ENCODE assay signal across 14 cellular contexts in genomic region chr1:12472410-12472797, GRCh38.
DNase-seq lines count a peak whose midpoint lies in the region; ATAC-seq and TF ChIP-seq lines count a peak whose summit lies in the region.
"Had no signal": no experiment of that assay in that cellular context is flagged by ENCODE, and none has a peak within 500 bp of the region (broad histone marks: within the 10 kb centered on the region; RNA-seq: fewer than 3 reads in every experiment).

No MANE protein-coding gene starts in this region.

- H3K9me3 Mint-ChIP-seq in IgD-negative memory B cell: no peaks in the 10 kb centered on the region
- H3K9me3 Mint-ChIP-seq in central memory CD8-positive, alpha-beta T cell: no peaks in the 10 kb centered on the region
- H3K9me3 Mint-ChIP-seq: HFFc6 had no signal

- H3K27ac ChIP-seq in BLaER1 (peak overlapping the region; percentile 82), rectal smooth muscle tissue (ENCODE audit: low read depth, low read length) (peak overlapping the region; percentile 91), coronary artery (no peak overlapping the region), GM23248 (no peak overlapping the region)
- H3K27ac ChIP-seq: C4-2B had no signal

- peak overlapping the region; percentile 76 for H3K9ac ChIP-seq in BLaER1
- no peak overlapping the region for H3K9ac ChIP-seq in rectal smooth muscle tissue (ENCODE audit: low read length)
- H3K9ac ChIP-seq in GM23248: no peak overlapping the region

- ATAC-seq in central memory CD8-positive, alpha-beta T cell (replicated peaks; ENCODE audit: extremely low read depth, poor library complexity, severe bottlenecking): no peak
- no peak for ATAC-seq in HG03280 (IDR thresholded peaks at IDR 0.05; ENCODE audit: unreplicated experiment)

- H3K4me3 Mint-ChIP-seq in IgD-negative memory B cell: peak overlapping the region; percentile 61 to 90 (median 76)
- peak overlapping the region; percentile 66 for H3K4me3 Mint-ChIP-seq in central memory CD8-positive, alpha-beta T cell
- H3K4me3 Mint-ChIP-seq: HFFc6 had no signal

- H4K20me1 ChIP-seq in BLaER1: no peaks in the 10 kb centered on the region
- H4K20me1 ChIP-seq in GM23248 (ENCODE audit: insufficient read depth): no peaks in the 10 kb centered on the region

- no peaks in the 10 kb centered on the region for H3K9me2 ChIP-seq in GM23248 (ENCODE audit: insufficient read depth)

- no peak overlapping the region for H2AFZ ChIP-seq in GM23248

- H3K4me3 ChIP-seq in BLaER1: peak overlapping the region; percentile 28
- H3K4me3 ChIP-seq in rectal smooth muscle tissue (ENCODE audit: low read length): no peak overlapping the region
- H3K4me3 ChIP-seq in coronary artery: no peak overlapping the region
- no peak overlapping the region for H3K4me3 ChIP-seq in GM23248

- H3F3A ChIP-seq in GM23248 (ENCODE audit: insufficient read depth): peaks cover 4% of the 10 kb centered on the region; the same call in 1 of the 2 replicates

- peak overlapping the region; percentile 80 to 97 (median 96) for H3K27ac Mint-ChIP-seq in IgD-negative memory B cell
- H3K27ac Mint-ChIP-seq in central memory CD8-positive, alpha-beta T cell (ENCODE audit: low read depth): peak overlapping the region; percentile 90
- H3K27ac Mint-ChIP-seq: HFFc6 had no signal

- H3K4me1 ChIP-seq in BLaER1 (peaks cover 88% of the 10 kb centered on the region), rectal smooth muscle tissue (ENCODE audit: control insufficient read depth, insufficient read depth, low read length) (peaks cover 35% of the 10 kb centered on the region), GM23248 (ENCODE audit: insufficient read depth) (peaks cover 7% of the 10 kb centered on the region)

- TF ChIP-seq CTCF in coronary artery (IDR thresholded peaks at IDR 0.05): no peak

- in situ Hi-C loops in GM23248 (cut with MboI): no loop called here

- H3K9me3 ChIP-seq in BLaER1 (peaks cover 13% of the 10 kb centered on the region; the same call in 1 of the 2 replicates), GM23248 (ENCODE audit: low read depth) (no peaks in the 10 kb centered on the region)

- no peak for DNase-seq in central memory CD8-positive, alpha-beta T cell (ENCODE audit: low spot score in 2 of 2)
- DNase-seq in coronary artery (ENCODE audit: low spot score): no peak
- no peak for DNase-seq in effector CD8-positive, alpha-beta T cell (lab: John Stamatoyannopoulos, UW)
- no peak for DNase-seq in GM23248
- DNase-seq: amygdala, foreskin melanocyte, HFFc6, kidney glomerular epithelial cell, occipital lobe had no signal

- no peaks in the 10 kb centered on the region for H3K27me3 Mint-ChIP-seq in IgD-negative memory B cell
- H3K27me3 Mint-ChIP-seq in central memory CD8-positive, alpha-beta T cell: no peaks in the 10 kb centered on the region

- H3K36me3 Mint-ChIP-seq in IgD-negative memory B cell: peaks cover 2% of the 10 kb centered on the region
- peaks cover 4% of the 10 kb centered on the region for H3K36me3 Mint-ChIP-seq in central memory CD8-positive, alpha-beta T cell (ENCODE audit: insufficient read depth)

- WGBS in GM23248 (ENCODE audit: low coverage in 1 of 2, low lambda C conversion rate in 2 of 2, missing lambda C conversion rate in 2 of 2), 2 experiments: 97 to 100% methylated on average over 2 of the region's 2 CpGs

- H3K36me3 ChIP-seq in BLaER1: peaks cover 13% of the 10 kb centered on the region; the same call in 1 of the 2 replicates
- H3K36me3 ChIP-seq in rectal smooth muscle tissue (ENCODE audit: control insufficient read depth, insufficient read depth, low read length): no peaks in the 10 kb centered on the region
- no peaks in the 10 kb centered on the region for H3K36me3 ChIP-seq in GM23248 (ENCODE audit: low read depth)

- H3K79me2 ChIP-seq in GM23248 (ENCODE audit: insufficient read depth): no peaks in the 10 kb centered on the region

- H3K27me3 ChIP-seq in BLaER1 (no peaks in the 10 kb centered on the region), rectal smooth muscle tissue (ENCODE audit: control insufficient read depth, insufficient read depth, low read length) (no peaks in the 10 kb centered on the region), GM23248 (replicated peaks; ENCODE audit: insufficient read depth) (no peaks in the 10 kb centered on the region)

- peak overlapping the region; percentile 96 for H3K4me2 ChIP-seq in BLaER1
- H3K4me2 ChIP-seq in GM23248 (ENCODE audit: unreplicated experiment): no peak overlapping the region

- H3K4me1 Mint-ChIP-seq in IgD-negative memory B cell: peaks cover 30 to 55% (median 37%) of the 10 kb centered on the region in 3 donors
- peaks cover 59% of the 10 kb centered on the region for H3K4me1 Mint-ChIP-seq in central memory CD8-positive, alpha-beta T cell

Comparison
In these comparisons a context has a peak if more than half of its experiments do, and no peak if none do; other contexts are left out.
1. H3K27ac ChIP-seq: peak in BLaER1 (single experiment) and rectal smooth muscle tissue (single experiment); none in coronary artery (0 of 2) and GM23248 (single experiment).